In genomic region chr3:87084868-87085267, GRCh38 we compare ENCODE assay signal across 17 cellular contexts.
DNase-seq lines count a peak whose midpoint lies in the region; ATAC-seq, FAIRE-seq and TF ChIP-seq lines count a peak whose summit lies in the region.
"Had no signal": no experiment of that assay in that cellular context is flagged by ENCODE, and none has a peak within 500 bp of the region (broad histone marks: within the 10 kb centered on the region; RNA-seq: fewer than 3 reads in every experiment).

No MANE protein-coding gene starts in this region.

- CTCF ChIA-PET in K562 (lab: Yijun Ruan, JAX; ENCODE audit: low intra/inter-chr PET ratio), result no interaction called here

- no peaks in the 10 kb centered on the region for H4K20me1 ChIP-seq in K562 (replicated peaks; ENCODE audit: control insufficient read depth, insufficient read depth, low read length)

- no peak overlapping the region for H3K4me2 ChIP-seq in K562 (ENCODE audit: insufficient read depth, low read length)

- TF ChIP-seq RAD21 in K562 (CRISPR knock-in tag; conservative IDR thresholded peaks at IDR 0.05 in 1 of 2, IDR thresholded peaks at IDR 0.05 in 1 of 2), result no peak

- H3K36me3 ChIP-seq in K562 (ENCODE audit: control insufficient read depth, insufficient read depth, low read length) (no peaks in the 10 kb centered on the region), testis (ENCODE audit: low read depth, missing control alignments) (no peaks in the 10 kb centered on the region)
- H3K36me3 ChIP-seq: SJCRH30 had no signal

- BruUV-seq in K562 (replicated peaks; lab: Mats Ljungman, UMichigan), result no TSS peak

- H3K79me2 ChIP-seq in K562 (ENCODE audit: control insufficient read depth, insufficient read depth, low read length), result no peaks in the 10 kb centered on the region

- TF ChIP-seq EP300 in K562 (IDR thresholded peaks at IDR 0.05; ENCODE audit: low read length), result no peak

- H3K9ac ChIP-seq in K562 (ENCODE audit: insufficient read depth in 1 of 2, low read depth in 2 of 2, low read length in 2 of 2), result no peak overlapping the region

- H3K9me1 ChIP-seq in K562 (ENCODE audit: control insufficient read depth, insufficient read depth, low read length), result no peaks in the 10 kb centered on the region

- no peak overlapping the region for H3K27ac ChIP-seq in K562 (ENCODE audit: extremely low read depth, low read depth, low read length)
- H3K27ac ChIP-seq in testis, result no peak overlapping the region
- H3K27ac ChIP-seq: SJCRH30 had no signal

- no peak overlapping the region for H3K4me3 ChIP-seq in Jurkat, Clone E6-1 (ENCODE audit: low read length)
- H3K4me3 ChIP-seq in K562, result no peak overlapping the region
- H3K4me3 ChIP-seq in testis, result no peak overlapping the region
- H3K4me3 ChIP-seq: SJCRH30 had no signal

- intact Hi-C loops in K562 (cut with micrococcal nuclease) (loop anchor here (5.0 kb wide), 1 partner anchor 313 kb away; no protein-coding TSS in a partner anchor), testis (cut with DNase I; ENCODE audit: low total_unique reads) (no loop called here)

- FAIRE-seq in K562 (lab: Jason Lieb, UNC), result no peak
- FAIRE-seq: HepG2 had no signal

- peaks cover 0 to 9% of the 10 kb centered on the region in 2 experiments; a peak in 2 of 5 replicates for H3K4me1 ChIP-seq in K562 (replicated peaks in 1 of 2; ENCODE audit: control insufficient read depth in 2 of 2, insufficient read depth in 2 of 2, low read length in 2 of 2)
- peaks cover 3% of the 10 kb centered on the region for H3K4me1 ChIP-seq in testis

- ATAC-seq in K562, result peak; percentile 43; the same call in 2 of the 3 replicates
- ATAC-seq: HepG2 had no signal

- H3K27me3 ChIP-seq in K562 (ENCODE audit: control insufficient read depth in 2 of 2, insufficient read depth in 2 of 2, low read length in 2 of 2) (no peaks in the 10 kb centered on the region), testis (no peaks in the 10 kb centered on the region)
- H3K27me3 ChIP-seq: SJCRH30 had no signal

- no peak overlapping the region for H2AFZ ChIP-seq in K562 (ENCODE audit: low read depth, low read length)

- WGBS in K562 (ENCODE audit: insufficient coverage, low coverage, missing lambda C conversion rate), result 14% methylated on average over 5 of the region's 5 CpGs
- WGBS in testis, 2 donors, result 69 to 73% methylated on average over 5 of the region's 5 CpGs

- TF ChIP-seq CTCF in K562 (IDR thresholded peaks at IDR 0.05 in 2 of 3, conservative IDR thresholded peaks at IDR 0.05 in 1 of 3; ENCODE audit: insufficient read depth in 2 of 3, low read depth in 1 of 3, low read length in 3 of 3) (no peak), testis (IDR thresholded peaks at IDR 0.05) (no peak)

- in situ Hi-C loops in K562 (cut with MboI), result no loop called here

- no peaks in the 10 kb centered on the region for H3K9me3 ChIP-seq in K562 (replicated peaks; ENCODE audit: control insufficient read depth, insufficient read depth, low read depth, low read length)
- no peaks in the 10 kb centered on the region for H3K9me3 ChIP-seq in testis
- H3K9me3 ChIP-seq: SJCRH30 had no signal

- no peak for TF ChIP-seq POLR2A in K562 (conservative IDR thresholded peaks at IDR 0.05)
- TF ChIP-seq POLR2A in testis (IDR thresholded peaks at IDR 0.05), result no peak

- POLR2A ChIA-PET in K562 (lab: Yijun Ruan, JAX), result no interaction called here

- DNase-seq in ELR (ENCODE audit: low read depth) (peak; percentile 13), K562 (ENCODE audit: extremely low read depth in 1 of 4, low spot score in 3 of 4) (no peak), iris pigment epithelial cell (ENCODE audit: low read depth) (peak; percentile 57), testis (no peak), NCI-H187 (lab: John Stamatoyannopoulos, UW) (no peak), COLO829 (ENCODE audit: low spot score) (no peak)
- DNase-seq in Jurkat, Clone E6-1 (ENCODE audit: low read depth, low spot score), result peak; percentile 39
- DNase-seq: CD4-positive, CD25-positive, alpha-beta regulatory T cell; DMS53; GOT3; Karpas-422; NCI-H1105 treated with DMSO at 0.1 percent for 48 hours; NCI-H187 treated with DMSO at 0.1 percent for 48 hours; NCI-H2171; NCI-H446 treated with DMSO at 0.1 percent for 48 hours; SJCRH30 had no signal

TF ChIP-seq in K562, 482 proteins besides CTCF, POLR2A, EP300 and RAD21 (continues in another document):
- TF ChIP-seq CEBPG (CRISPR knock-in tag; IDR thresholded peaks at IDR 0.05) (no peak), CEBPG (tag; conservative IDR thresholded peaks at IDR 0.05 in 1 of 2, IDR thresholded peaks at IDR 0.05 in 1 of 2) (peak in 1 of 2 experiments; percentile 25; a peak in 1 of 4 replicates), SMAD3 (CRISPR knock-in tag; conservative IDR thresholded peaks at IDR 0.05) (no peak), MECOM (CRISPR knock-in tag; IDR thresholded peaks at IDR 0.05) (no peak), NCOR1 (IDR thresholded peaks at IDR 0.05) (no peak), ZNF395 (CRISPR knock-in tag; IDR thresholded peaks at IDR 0.05) (no peak), ZNF449 (CRISPR knock-in tag; IDR thresholded peaks at IDR 0.05) (no peak), SRF (CRISPR knock-in tag; IDR thresholded peaks at IDR 0.05) (no peak)
- TF ChIP-seq, protein P1, sequence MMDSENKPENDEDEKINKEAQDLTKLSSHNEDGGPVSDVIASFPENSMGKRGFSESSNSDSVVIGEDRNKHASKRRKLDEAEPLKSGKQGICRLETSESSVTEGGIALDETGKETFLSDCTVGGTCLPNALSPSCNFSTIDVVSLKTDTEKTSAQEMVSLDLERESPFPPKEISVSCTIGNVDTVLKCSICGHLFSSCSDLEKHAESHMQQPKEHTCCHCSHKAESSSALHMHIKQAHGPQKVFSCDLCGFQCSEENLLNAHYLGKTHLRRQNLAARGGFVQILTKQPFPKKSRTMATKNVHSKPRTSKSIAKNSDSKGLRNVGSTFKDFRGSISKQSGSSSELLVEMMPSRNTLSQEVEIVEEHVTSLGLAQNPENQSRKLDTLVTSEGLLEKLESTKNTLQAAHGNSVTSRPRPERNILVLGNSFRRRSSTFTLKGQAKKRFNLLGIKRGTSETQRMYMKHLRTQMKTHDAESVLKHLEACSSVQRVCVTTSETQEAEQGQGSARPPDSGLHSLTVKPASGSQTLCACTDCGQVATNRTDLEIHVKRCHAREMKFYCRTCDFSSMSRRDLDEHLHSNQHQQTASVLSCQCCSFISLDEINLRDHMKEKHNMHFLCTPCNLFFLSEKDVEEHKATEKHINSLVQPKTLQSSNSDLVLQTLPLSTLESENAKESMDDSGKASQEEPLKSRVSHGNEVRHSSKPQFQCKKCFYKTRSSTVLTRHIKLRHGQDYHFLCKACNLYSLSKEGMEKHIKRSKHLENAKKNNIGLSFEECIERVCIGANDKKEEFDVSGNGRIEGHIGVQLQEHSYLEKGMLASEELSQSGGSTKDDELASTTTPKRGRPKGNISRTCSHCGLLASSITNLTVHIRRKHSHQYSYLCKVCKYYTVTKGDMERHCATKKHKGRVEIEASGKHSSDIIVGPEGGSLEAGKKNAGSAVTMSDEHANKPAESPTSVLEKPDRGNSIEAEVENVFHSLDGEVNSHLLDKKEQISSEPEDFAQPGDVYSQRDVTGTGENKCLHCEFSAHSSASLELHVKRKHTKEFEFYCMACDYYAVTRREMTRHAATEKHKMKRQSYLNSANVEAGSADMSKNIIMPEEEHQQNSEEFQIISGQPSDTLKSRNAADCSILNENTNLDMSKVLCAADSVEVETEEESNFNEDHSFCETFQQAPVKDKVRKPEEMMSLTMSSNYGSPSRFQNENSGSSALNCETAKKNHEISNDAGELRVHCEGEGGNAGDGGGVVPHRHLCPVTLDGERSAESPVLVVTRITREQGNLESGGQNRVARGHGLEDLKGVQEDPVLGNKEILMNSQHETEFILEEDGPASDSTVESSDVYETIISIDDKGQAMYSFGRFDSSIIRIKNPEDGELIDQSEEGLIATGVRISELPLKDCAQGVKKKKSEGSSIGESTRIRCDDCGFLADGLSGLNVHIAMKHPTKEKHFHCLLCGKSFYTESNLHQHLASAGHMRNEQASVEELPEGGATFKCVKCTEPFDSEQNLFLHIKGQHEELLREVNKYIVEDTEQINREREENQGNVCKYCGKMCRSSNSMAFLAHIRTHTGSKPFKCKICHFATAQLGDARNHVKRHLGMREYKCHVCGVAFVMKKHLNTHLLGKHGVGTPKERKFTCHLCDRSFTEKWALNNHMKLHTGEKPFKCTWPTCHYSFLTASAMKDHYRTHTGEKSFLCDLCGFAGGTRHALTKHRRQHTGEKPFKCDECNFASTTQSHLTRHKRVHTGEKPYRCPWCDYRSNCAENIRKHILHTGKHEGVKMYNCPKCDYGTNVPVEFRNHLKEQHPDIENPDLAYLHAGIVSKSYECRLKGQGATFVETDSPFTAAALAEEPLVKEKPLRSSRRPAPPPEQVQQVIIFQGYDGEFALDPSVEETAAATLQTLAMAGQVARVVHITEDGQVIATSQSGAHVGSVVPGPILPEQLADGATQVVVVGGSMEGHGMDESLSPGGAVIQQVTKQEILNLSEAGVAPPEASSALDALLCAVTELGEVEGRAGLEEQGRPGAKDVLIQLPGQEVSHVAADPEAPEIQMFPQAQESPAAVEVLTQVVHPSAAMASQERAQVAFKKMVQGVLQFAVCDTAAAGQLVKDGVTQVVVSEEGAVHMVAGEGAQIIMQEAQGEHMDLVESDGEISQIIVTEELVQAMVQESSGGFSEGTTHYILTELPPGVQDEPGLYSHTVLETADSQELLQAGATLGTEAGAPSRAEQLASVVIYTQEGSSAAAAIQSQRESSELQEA (IDR thresholded peaks at IDR 0.05; ENCODE audit: low read depth), result no peak

Comparison
In these comparisons a context has a peak if more than half of its experiments do, and no peak if none do; other contexts are left out.
1. DNase-seq: peak in ELR (single experiment), Jurkat, Clone E6-1 (single experiment) and iris pigment epithelial cell (single experiment); none in K562 (0 of 4), testis (single experiment), NCI-H187 (0 of 2) and COLO829 (single experiment).